In the genomic region with DNA sequence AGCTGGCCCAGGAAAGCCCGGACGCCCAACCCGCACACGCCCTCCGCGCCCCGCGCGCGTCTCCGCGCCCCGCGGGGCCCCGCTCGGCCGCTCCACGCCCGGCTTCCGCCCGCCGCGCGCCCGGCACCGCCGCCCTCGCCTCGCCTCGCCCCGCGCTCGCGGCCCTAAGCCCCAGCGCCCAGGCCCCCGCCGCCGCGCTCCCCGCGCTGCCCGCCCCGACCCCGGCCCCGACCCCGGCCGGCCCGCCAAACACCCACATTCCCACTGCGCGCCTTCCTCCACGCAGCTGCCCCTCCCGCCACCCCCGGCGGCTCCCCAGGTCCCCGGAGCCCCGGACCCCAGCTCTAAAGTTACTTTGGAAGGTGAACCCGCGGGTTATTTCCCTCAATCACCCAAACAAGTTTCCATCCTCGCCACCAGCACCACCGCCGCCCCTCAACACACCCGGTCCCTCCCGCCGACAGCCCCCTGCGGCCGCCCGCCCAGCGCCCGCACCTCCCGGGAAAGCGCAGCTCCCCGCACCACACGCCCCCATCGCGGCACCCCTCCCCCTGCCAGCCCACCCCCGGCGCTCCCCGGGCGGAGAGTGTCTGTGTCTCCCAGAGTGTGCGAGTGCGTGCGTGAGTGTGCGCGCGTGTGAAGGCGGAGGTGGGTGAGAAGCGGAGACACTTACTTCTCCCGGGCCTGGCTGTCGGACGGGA, we compare ENCODE assay signal across 8 cellular contexts. TPM values are rescaled to one million over a fixed set of nuclear protein-coding genes. Genes with fewer than 3 reads are reported as not detected.
DNase-seq lines count a peak whose midpoint lies in the region; ATAC-seq and TF ChIP-seq lines count a peak whose summit lies in the region.

No MANE protein-coding gene starts in this region.

- ATAC-seq in GM21423 (IDR thresholded peaks at IDR 0.05; ENCODE audit: unreplicated experiment) (peak; percentile 13), body of pancreas (peak; percentile 4)

- H3K4me1 ChIP-seq in Peyer's patch (peaks cover 0 to 11% (median 0%) of the 10 kb centered on the region in 4 donors), body of pancreas (peaks cover 35% of the 10 kb centered on the region)

- no peaks in the 10 kb centered on the region for H3K9me3 Mint-ChIP-seq in stimulated activated naive CD8-positive, alpha-beta T cell treated with anti-CD3 and anti-CD28 coated beads, Interleukin-15, Interleukin-2, amounts not matched to agents 100 ng/mL and 50 ng/mL, for 24 hours

- H3K27me3 ChIP-seq in Peyer's patch (no peaks in the 10 kb centered on the region), body of pancreas (no peaks in the 10 kb centered on the region), layer of hippocampus (ENCODE audit: control insufficient read depth, insufficient read depth, low read length) (no peaks in the 10 kb centered on the region)

- peaks cover 8% of the 10 kb centered on the region for H3K27me3 Mint-ChIP-seq in stimulated activated naive CD8-positive, alpha-beta T cell treated with anti-CD3 and anti-CD28 coated beads, Interleukin-15, Interleukin-2, amounts not matched to agents 100 ng/mL and 50 ng/mL, for 24 hours

- no peaks in the 10 kb centered on the region for H3K36me3 Mint-ChIP-seq in stimulated activated naive CD8-positive, alpha-beta T cell treated with anti-CD3 and anti-CD28 coated beads, Interleukin-15, Interleukin-2, amounts not matched to agents 100 ng/mL and 50 ng/mL, for 24 hours (ENCODE audit: low read depth)

- H3K27ac ChIP-seq in Peyer's patch, result peak overlapping the region; percentile 88 to 98 (median 92)
- peak overlapping the region; percentile 84 to 99 (median 97) for H3K27ac ChIP-seq in body of pancreas
- H3K27ac ChIP-seq in layer of hippocampus (ENCODE audit: low read depth, low read length), result peak overlapping the region; percentile 91

- no peaks in the 10 kb centered on the region for H3K9me3 ChIP-seq in Peyer's patch
- no peaks in the 10 kb centered on the region for H3K9me3 ChIP-seq in body of pancreas

- TF ChIP-seq POLR2A in Peyer's patch (IDR thresholded peaks at IDR 0.05) (peak; percentile 20 to 35), body of pancreas (IDR thresholded peaks at IDR 0.05) (peak in 1 of 3 donors; percentile 41)

- peak overlapping the region; percentile 80 for H3K27ac Mint-ChIP-seq in stimulated activated naive CD8-positive, alpha-beta T cell treated with anti-CD3 and anti-CD28 coated beads, Interleukin-15, Interleukin-2, amounts not matched to agents 100 ng/mL and 50 ng/mL, for 24 hours

- peak overlapping the region; percentile 87 for H3K4me3 Mint-ChIP-seq in stimulated activated naive CD8-positive, alpha-beta T cell treated with anti-CD3 and anti-CD28 coated beads, Interleukin-15, Interleukin-2, amounts not matched to agents 100 ng/mL and 50 ng/mL, for 24 hours

- no peaks in the 10 kb centered on the region for H3K36me3 ChIP-seq in Peyer's patch
- H3K36me3 ChIP-seq in body of pancreas (replicated peaks in 1 of 2; ENCODE audit: insufficient read depth in 1 of 2, low read depth in 2 of 2), result no peaks in the 10 kb centered on the region

- peak; percentile 62 for DNase-seq in CD1c-positive myeloid dendritic cell (ENCODE audit: extremely low spot score)
- peak in 1 of 3 donors; percentile 50 for DNase-seq in Peyer's patch
- peak in 2 of 4 donors; percentile 4 to 27 for DNase-seq in body of pancreas
- DNase-seq in NCI-H2029 (lab: John Stamatoyannopoulos, UW), result no peak
- DNase-seq in RKO (ENCODE audit: low spot score), result no peak

- intact Hi-C loops in body of pancreas (cut with DNase I), result loop anchor here (5.0 kb wide), 1 partner anchor 102 kb away; no protein-coding TSS in a partner anchor

- no peak for TF ChIP-seq CTCF in Peyer's patch (IDR thresholded peaks at IDR 0.05)
- TF ChIP-seq CTCF in body of pancreas (IDR thresholded peaks at IDR 0.05), result no peak

- 0% methylated on average over 12 to 81 of the region's 90 CpGs for WGBS in body of pancreas, 2 donors

- peak overlapping the region; percentile 81 to 93 (median 89) for H3K4me3 ChIP-seq in Peyer's patch
- H3K4me3 ChIP-seq in body of pancreas, result peak overlapping the region; percentile 65 to 70

- H3K4me1 Mint-ChIP-seq in stimulated activated naive CD8-positive, alpha-beta T cell treated with anti-CD3 and anti-CD28 coated beads, Interleukin-15, Interleukin-2, amounts not matched to agents 100 ng/mL and 50 ng/mL, for 24 hours (ENCODE audit: low read depth), result peaks cover 35% of the 10 kb centered on the region

RNA-seq across cellular contexts. Expression of a gene that starts 0.4 kb away (rescaled TPM):
- total RNA-seq in Peyer's patch, result 10 to 100 TPM; 10.9 to 22.3 (median 14.9) TPM
- total RNA-seq in body of pancreas, result 10 to 100 TPM; 18.1 to 31.4 TPM
